In the genomic region with DNA sequence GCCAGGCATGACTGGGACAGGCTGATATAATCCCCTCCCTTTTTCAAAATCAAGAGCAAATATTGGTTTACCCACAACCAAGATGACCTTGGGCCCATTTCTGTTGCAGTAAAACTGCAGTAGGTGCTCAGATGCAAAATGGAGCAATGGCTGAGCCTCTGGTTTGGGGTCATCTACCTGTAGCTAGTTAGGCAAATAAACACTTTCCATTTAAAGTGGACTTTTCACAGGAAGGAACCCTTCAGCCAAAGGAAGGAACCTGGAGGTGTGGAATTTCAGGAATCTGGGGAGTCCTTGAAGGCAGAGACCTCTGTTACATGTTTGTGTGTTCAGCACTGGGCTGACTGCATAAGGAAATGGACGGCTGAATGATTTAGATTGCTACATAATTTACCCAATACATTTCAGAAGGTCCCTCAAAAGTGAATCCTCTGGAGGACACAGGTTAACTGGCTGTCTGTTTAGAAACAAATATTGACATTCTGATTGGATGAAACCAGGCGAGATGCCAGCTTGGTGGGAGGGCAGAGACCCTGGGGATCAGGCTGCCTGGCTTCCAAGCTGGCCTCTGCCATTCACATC, we compare ENCODE assay signal across 2 cellular contexts.
TF ChIP-seq lines count a peak whose summit lies in the region.

No MANE protein-coding gene starts in this region.

TF ChIP-seq in endothelial cell of umbilical vein, 7 proteins besides CTCF, POLR2A, EP300 and RAD21:
- TF ChIP-seq FOS (IDR thresholded peaks at IDR 0.05; ENCODE audit: borderline replicate concordance, insufficient read depth, low read length), result no peak
- no peak for TF ChIP-seq EZH2 (IDR thresholded peaks at IDR 0.05; ENCODE audit: borderline replicate concordance, low read depth, low read length, severe bottlenecking)
- no peak for TF ChIP-seq MYC (IDR thresholded peaks at IDR 0.05; ENCODE audit: low read depth, low read length)
- no peak for TF ChIP-seq POLR2AphosphoS5 (IDR thresholded peaks at IDR 0.05; ENCODE audit: insufficient read depth, low read depth, low read length)
- TF ChIP-seq JUN (IDR thresholded peaks at IDR 0.05; ENCODE audit: borderline replicate concordance, insufficient read depth, insufficient read length, low read depth), result no peak
- TF ChIP-seq, protein P1, sequence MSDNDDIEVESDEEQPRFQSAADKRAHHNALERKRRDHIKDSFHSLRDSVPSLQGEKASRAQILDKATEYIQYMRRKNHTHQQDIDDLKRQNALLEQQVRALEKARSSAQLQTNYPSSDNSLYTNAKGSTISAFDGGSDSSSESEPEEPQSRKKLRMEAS (IDR thresholded peaks at IDR 0.05; ENCODE audit: insufficient read depth, insufficient read length), result no peak
- TF ChIP-seq GATA2 (IDR thresholded peaks at IDR 0.05; ENCODE audit: insufficient read depth, insufficient read length, low read depth, low read length), result no peak

TF ChIP-seq in HepG2, 621 proteins besides CTCF, POLR2A, EP300 and RAD21 (continues in another document):
- peak; percentile 88 for TF ChIP-seq PPARG (CRISPR knock-in tag; conservative IDR thresholded peaks at IDR 0.05)
- TF ChIP-seq, protein P2, sequence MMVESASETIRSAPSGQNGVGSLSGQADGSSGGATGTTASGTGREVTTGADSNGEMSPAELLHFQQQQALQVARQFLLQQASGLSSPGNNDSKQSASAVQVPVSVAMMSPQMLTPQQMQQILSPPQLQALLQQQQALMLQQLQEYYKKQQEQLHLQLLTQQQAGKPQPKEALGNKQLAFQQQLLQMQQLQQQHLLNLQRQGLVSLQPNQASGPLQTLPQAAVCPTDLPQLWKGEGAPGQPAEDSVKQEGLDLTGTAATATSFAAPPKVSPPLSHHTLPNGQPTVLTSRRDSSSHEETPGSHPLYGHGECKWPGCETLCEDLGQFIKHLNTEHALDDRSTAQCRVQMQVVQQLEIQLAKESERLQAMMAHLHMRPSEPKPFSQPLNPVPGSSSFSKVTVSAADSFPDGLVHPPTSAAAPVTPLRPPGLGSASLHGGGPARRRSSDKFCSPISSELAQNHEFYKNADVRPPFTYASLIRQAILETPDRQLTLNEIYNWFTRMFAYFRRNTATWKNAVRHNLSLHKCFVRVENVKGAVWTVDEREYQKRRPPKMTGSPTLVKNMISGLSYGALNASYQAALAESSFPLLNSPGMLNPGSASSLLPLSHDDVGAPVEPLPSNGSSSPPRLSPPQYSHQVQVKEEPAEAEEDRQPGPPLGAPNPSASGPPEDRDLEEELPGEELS (CRISPR knock-in tag; IDR thresholded peaks at IDR 0.05), result peak; percentile 74
- TF ChIP-seq NFKB2 (CRISPR knock-in tag; IDR thresholded peaks at IDR 0.05; ENCODE audit: borderline replicate concordance), result no peak
- TF ChIP-seq CEBPB (IDR thresholded peaks at IDR 0.05; ENCODE audit: borderline replicate concordance, low read depth, low read length), result peak; percentile 49; the same call in 1 of the 2 replicates
- peak; percentile 21; the same call in 1 of the 2 replicates for TF ChIP-seq MIXL1 (CRISPR knock-in tag; IDR thresholded peaks at IDR 0.05)
- TF ChIP-seq NCOA2 (CRISPR knock-in tag; IDR thresholded peaks at IDR 0.05), result peak; percentile 74
- TF ChIP-seq, protein P3, sequence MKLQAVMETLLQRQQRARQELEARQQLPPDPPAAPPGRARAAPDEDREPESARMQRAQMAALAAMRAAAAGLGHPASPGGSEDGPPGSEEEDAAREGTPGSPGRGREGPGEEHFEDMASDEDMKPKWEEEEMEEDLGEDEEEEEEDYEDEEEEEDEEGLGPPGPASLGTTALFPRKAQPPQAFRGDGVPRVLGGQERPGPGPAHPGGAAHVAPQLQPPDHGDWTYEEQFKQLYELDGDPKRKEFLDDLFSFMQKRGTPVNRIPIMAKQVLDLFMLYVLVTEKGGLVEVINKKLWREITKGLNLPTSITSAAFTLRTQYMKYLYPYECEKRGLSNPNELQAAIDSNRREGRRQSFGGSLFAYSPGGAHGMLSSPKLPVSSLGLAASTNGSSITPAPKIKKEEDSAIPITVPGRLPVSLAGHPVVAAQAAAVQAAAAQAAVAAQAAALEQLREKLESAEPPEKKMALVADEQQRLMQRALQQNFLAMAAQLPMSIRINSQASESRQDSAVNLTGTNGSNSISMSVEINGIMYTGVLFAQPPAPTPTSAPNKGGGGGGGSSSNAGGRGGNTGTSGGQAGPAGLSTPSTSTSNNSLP (IDR thresholded peaks at IDR 0.05; ENCODE audit: low read depth, low read length), result peak; percentile 51; the same call in 1 of the 2 replicates
- TF ChIP-seq HMG20B (CRISPR knock-in tag; conservative IDR thresholded peaks at IDR 0.05), result 0 out of 2 replicates have a peak, but pooled peaks have one; percentile 19
- peak; percentile 83 for TF ChIP-seq ZNF644 (CRISPR knock-in tag; IDR thresholded peaks at IDR 0.05; ENCODE audit: low read depth)
- no peak for TF ChIP-seq ZNF292 (CRISPR knock-in tag; IDR thresholded peaks at IDR 0.05; ENCODE audit: borderline replicate concordance, low read depth)
- TF ChIP-seq CEBPG (CRISPR knock-in tag; IDR thresholded peaks at IDR 0.05), result peak; percentile 28; the same call in 1 of the 2 replicates
- TF ChIP-seq HOXA3 (CRISPR knock-in tag; IDR thresholded peaks at IDR 0.05), result peak; percentile 48; the same call in 1 of the 2 replicates
- TF ChIP-seq, protein P4, sequence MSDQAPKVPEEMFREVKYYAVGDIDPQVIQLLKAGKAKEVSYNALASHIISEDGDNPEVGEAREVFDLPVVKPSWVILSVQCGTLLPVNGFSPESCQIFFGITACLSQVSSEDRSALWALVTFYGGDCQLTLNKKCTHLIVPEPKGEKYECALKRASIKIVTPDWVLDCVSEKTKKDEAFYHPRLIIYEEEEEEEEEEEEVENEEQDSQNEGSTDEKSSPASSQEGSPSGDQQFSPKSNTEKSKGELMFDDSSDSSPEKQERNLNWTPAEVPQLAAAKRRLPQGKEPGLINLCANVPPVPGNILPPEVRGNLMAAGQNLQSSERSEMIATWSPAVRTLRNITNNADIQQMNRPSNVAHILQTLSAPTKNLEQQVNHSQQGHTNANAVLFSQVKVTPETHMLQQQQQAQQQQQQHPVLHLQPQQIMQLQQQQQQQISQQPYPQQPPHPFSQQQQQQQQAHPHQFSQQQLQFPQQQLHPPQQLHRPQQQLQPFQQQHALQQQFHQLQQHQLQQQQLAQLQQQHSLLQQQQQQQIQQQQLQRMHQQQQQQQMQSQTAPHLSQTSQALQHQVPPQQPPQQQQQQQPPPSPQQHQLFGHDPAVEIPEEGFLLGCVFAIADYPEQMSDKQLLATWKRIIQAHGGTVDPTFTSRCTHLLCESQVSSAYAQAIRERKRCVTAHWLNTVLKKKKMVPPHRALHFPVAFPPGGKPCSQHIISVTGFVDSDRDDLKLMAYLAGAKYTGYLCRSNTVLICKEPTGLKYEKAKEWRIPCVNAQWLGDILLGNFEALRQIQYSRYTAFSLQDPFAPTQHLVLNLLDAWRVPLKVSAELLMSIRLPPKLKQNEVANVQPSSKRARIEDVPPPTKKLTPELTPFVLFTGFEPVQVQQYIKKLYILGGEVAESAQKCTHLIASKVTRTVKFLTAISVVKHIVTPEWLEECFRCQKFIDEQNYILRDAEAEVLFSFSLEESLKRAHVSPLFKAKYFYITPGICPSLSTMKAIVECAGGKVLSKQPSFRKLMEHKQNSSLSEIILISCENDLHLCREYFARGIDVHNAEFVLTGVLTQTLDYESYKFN (CRISPR knock-in tag; conservative IDR thresholded peaks at IDR 0.05), result peak; percentile 79
- TF ChIP-seq, protein P5, sequence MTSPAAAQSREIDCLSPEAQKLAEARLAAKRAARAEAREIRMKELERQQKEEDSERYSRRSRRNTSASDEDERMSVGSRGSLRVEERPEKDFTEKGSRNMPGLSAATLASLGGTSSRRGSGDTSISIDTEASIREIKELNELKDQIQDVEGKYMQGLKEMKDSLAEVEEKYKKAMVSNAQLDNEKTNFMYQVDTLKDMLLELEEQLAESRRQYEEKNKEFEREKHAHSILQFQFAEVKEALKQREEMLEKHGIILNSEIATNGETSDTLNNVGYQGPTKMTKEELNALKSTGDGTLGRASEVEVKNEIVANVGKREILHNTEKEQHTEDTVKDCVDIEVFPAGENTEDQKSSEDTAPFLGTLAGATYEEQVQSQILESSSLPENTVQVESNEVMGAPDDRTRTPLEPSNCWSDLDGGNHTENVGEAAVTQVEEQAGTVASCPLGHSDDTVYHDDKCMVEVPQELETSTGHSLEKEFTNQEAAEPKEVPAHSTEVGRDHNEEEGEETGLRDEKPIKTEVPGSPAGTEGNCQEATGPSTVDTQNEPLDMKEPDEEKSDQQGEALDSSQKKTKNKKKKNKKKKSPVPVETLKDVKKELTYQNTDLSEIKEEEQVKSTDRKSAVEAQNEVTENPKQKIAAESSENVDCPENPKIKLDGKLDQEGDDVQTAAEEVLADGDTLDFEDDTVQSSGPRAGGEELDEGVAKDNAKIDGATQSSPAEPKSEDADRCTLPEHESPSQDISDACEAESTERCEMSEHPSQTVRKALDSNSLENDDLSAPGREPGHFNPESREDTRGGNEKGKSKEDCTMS (CRISPR knock-in tag; conservative IDR thresholded peaks at IDR 0.05), result no peak
- TF ChIP-seq FOXP1 (IDR thresholded peaks at IDR 0.05), result no peak
- peak; percentile 73; the same call in 1 of the 2 replicates for TF ChIP-seq FOXP1 (CRISPR knock-in tag; IDR thresholded peaks at IDR 0.05)
- TF ChIP-seq MED1 (CRISPR knock-in tag; IDR thresholded peaks at IDR 0.05), result peak; percentile 74
- TF ChIP-seq, protein P6, sequence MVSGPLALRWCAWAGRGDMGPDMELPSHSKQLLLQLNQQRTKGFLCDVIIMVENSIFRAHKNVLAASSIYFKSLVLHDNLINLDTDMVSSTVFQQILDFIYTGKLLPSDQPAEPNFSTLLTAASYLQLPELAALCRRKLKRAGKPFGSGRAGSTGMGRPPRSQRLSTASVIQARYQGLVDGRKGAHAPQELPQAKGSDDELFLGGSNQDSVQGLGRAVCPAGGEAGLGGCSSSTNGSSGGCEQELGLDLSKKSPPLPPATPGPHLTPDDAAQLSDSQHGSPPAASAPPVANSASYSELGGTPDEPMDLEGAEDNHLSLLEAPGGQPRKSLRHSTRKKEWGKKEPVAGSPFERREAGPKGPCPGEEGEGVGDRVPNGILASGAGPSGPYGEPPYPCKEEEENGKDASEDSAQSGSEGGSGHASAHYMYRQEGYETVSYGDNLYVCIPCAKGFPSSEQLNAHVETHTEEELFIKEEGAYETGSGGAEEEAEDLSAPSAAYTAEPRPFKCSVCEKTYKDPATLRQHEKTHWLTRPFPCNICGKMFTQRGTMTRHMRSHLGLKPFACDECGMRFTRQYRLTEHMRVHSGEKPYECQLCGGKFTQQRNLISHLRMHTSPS (CRISPR knock-in tag; IDR thresholded peaks at IDR 0.05; ENCODE audit: low read depth), result peak; percentile 70; the same call in 1 of the 2 replicates
- TF ChIP-seq TAF15 (IDR thresholded peaks at IDR 0.05; ENCODE audit: low read depth, low read length, poor library complexity, severe bottlenecking), result no peak
- TF ChIP-seq ZMYM3 (CRISPR knock-in tag; IDR thresholded peaks at IDR 0.05), result peak; percentile 50; the same call in 1 of the 2 replicates
- 0 out of 2 replicates have a peak, but pooled peaks have one; percentile 22 for TF ChIP-seq REPIN1 (CRISPR knock-in tag; IDR thresholded peaks at IDR 0.05; ENCODE audit: borderline replicate concordance, low read depth)
- peak; percentile 47; the same call in 1 of the 2 replicates for TF ChIP-seq SALL1 (CRISPR knock-in tag; IDR thresholded peaks at IDR 0.05)
- TF ChIP-seq ATF7 (IDR thresholded peaks at IDR 0.05), result no peak
- TF ChIP-seq ATF7 (CRISPR knock-in tag; IDR thresholded peaks at IDR 0.05), result no peak
- TF ChIP-seq RXRB (CRISPR knock-in tag; IDR thresholded peaks at IDR 0.05; ENCODE audit: borderline replicate concordance), result peak; percentile 83
- TF ChIP-seq EZH2 (conservative IDR thresholded peaks at IDR 0.05; ENCODE audit: low read depth, low read length), result no peak
- TF ChIP-seq ATF1 (CRISPR knock-in tag; IDR thresholded peaks at IDR 0.05), result peak; percentile 10; the same call in 1 of the 2 replicates
- peak; percentile 87 for TF ChIP-seq ZEB1 (IDR thresholded peaks at IDR 0.05; ENCODE audit: insufficient replicate concordance, low read depth)
- TF ChIP-seq, protein P7, sequence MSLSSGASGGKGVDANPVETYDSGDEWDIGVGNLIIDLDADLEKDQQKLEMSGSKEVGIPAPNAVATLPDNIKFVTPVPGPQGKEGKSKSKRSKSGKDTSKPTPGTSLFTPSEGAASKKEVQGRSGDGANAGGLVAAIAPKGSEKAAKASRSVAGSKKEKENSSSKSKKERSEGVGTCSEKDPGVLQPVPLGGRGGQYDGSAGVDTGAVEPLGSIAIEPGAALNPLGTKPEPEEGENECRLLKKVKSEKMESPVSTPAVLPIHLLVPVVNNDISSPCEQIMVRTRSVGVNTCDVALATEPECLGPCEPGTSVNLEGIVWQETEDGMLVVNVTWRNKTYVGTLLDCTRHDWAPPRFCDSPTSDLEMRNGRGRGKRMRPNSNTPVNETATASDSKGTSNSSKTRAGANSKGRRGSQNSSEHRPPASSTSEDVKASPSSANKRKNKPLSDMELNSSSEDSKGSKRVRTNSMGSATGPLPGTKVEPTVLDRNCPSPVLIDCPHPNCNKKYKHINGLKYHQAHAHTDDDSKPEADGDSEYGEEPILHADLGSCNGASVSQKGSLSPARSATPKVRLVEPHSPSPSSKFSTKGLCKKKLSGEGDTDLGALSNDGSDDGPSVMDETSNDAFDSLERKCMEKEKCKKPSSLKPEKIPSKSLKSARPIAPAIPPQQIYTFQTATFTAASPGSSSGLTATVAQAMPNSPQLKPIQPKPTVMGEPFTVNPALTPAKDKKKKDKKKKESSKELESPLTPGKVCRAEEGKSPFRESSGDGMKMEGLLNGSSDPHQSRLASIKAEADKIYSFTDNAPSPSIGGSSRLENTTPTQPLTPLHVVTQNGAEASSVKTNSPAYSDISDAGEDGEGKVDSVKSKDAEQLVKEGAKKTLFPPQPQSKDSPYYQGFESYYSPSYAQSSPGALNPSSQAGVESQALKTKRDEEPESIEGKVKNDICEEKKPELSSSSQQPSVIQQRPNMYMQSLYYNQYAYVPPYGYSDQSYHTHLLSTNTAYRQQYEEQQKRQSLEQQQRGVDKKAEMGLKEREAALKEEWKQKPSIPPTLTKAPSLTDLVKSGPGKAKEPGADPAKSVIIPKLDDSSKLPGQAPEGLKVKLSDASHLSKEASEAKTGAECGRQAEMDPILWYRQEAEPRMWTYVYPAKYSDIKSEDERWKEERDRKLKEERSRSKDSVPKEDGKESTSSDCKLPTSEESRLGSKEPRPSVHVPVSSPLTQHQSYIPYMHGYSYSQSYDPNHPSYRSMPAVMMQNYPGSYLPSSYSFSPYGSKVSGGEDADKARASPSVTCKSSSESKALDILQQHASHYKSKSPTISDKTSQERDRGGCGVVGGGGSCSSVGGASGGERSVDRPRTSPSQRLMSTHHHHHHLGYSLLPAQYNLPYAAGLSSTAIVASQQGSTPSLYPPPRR (CRISPR knock-in tag; IDR thresholded peaks at IDR 0.05; ENCODE audit: borderline replicate concordance), result 0 out of 2 replicates have a peak, but pooled peaks have one; percentile 63
- TF ChIP-seq GABPA (IDR thresholded peaks at IDR 0.05; ENCODE audit: low read depth, low read length), result no peak
- 0 out of 2 replicates have a peak, but pooled peaks have one; percentile 6 for TF ChIP-seq GABPA (CRISPR knock-in tag; IDR thresholded peaks at IDR 0.05; ENCODE audit: low read depth)
- 0 out of 2 replicates have a peak, but pooled peaks have one; percentile 32 for TF ChIP-seq ZNF263 (CRISPR knock-in tag; IDR thresholded peaks at IDR 0.05)
- 0 out of 2 replicates have a peak, but pooled peaks have one; percentile 36 for TF ChIP-seq ZNF747 (CRISPR knock-in tag; IDR thresholded peaks at IDR 0.05; ENCODE audit: borderline replicate concordance)
- TF ChIP-seq ZNF629 (CRISPR knock-in tag; conservative IDR thresholded peaks at IDR 0.05), result peak; percentile 86
- TF ChIP-seq GATAD2A (CRISPR knock-in tag; IDR thresholded peaks at IDR 0.05), result peak; percentile 83
- TF ChIP-seq ZNF772 (CRISPR knock-in tag; IDR thresholded peaks at IDR 0.05), result peak; percentile 65; the same call in 1 of the 2 replicates
- TF ChIP-seq SOX6 (IDR thresholded peaks at IDR 0.05), result no peak
- TF ChIP-seq SOX6 (CRISPR knock-in tag; IDR thresholded peaks at IDR 0.05), result peak; percentile 69
- no peak for TF ChIP-seq SRSF1 (optimal IDR thresholded peaks at IDR 0.05; ENCODE audit: low read depth, low read length)
- peak; percentile 46; the same call in 1 of the 2 replicates for TF ChIP-seq SOX5 (CRISPR knock-in tag; IDR thresholded peaks at IDR 0.05; ENCODE audit: borderline replicate concordance)
- peak; percentile 72 for TF ChIP-seq HDAC2 (CRISPR knock-in tag; IDR thresholded peaks at IDR 0.05)
